8 cellular contexts compared by ENCODE assay signal in genomic region chr2:11744631-11745394, GRCh38. TPM values are rescaled to one million over a fixed set of nuclear protein-coding genes. Genes with fewer than 3 reads are reported as not detected.
A peak's percentile ranks its signal among the peaks of the same experiment; 100 is the strongest.
DNase-seq lines count a peak whose midpoint lies in the region; ATAC-seq lines count a peak whose summit lies in the region.

No MANE protein-coding gene starts in this region.

- no peak for ATAC-seq in stimulated activated naive B cell treated with anti-CD40 and anti-IgM and Interleukin-4, amounts not matched to agents 10 μg/mL and 1 μg/mL and 100 μg/mL, for 72 hours (replicated peaks)
- ATAC-seq in GM18861 (IDR thresholded peaks at IDR 0.05; ENCODE audit: unreplicated experiment), result no peak

- H3K4me3 Mint-ChIP-seq in activated naive CD4-positive, alpha-beta T cell treated with anti-CD3 and anti-CD28 coated beads, Interleukin-2, amount 50 U/mL, for 24 hours, result peak overlapping the region; percentile 17
- peak overlapping the region; percentile 15 to 94 (median 74) for H3K4me3 Mint-ChIP-seq in immature natural killer cell
- peak overlapping the region; percentile 49 to 69 for H3K4me3 Mint-ChIP-seq in stimulated activated naive B cell treated with anti-CD40 and anti-IgM and Interleukin-4, amounts not matched to agents 10 μg/mL and 1 μg/mL and 100 μg/mL, for 72 hours

- H3K36me3 Mint-ChIP-seq in activated naive CD4-positive, alpha-beta T cell treated with anti-CD3 and anti-CD28 coated beads, Interleukin-2, amount 50 U/mL, for 24 hours, result no peaks in the 10 kb centered on the region
- no peaks in the 10 kb centered on the region for H3K36me3 Mint-ChIP-seq in immature natural killer cell
- H3K36me3 Mint-ChIP-seq in stimulated activated naive B cell treated with anti-CD40 and anti-IgM and Interleukin-4, amounts not matched to agents 10 μg/mL and 1 μg/mL and 100 μg/mL, for 72 hours, result peaks cover 6 to 10% of the 10 kb centered on the region in 2 donors

- no peak for DNase-seq in activated naive CD4-positive, alpha-beta T cell treated with Interleukin-2 at 50 U/mL for 16 hours
- DNase-seq in NCI-H226 (peak; percentile 32), amniotic epithelial cell (ENCODE audit: low read depth) (peak; percentile 37), immature natural killer cell (peak in 1 of 3 donors; percentile 14), occipital lobe (lab: John Stamatoyannopoulos, UW) (no peak)
- DNase-seq in stimulated activated naive B cell treated with anti-CD40 and anti-IgM and Interleukin-4, amounts not matched to agents 10 μg/mL and 1 μg/mL and 100 μg/mL, for 72 hours, result no peak

- no peaks in the 10 kb centered on the region for H3K9me3 Mint-ChIP-seq in activated naive CD4-positive, alpha-beta T cell treated with anti-CD3 and anti-CD28 coated beads, Interleukin-2, amount 50 U/mL, for 24 hours
- H3K9me3 Mint-ChIP-seq in immature natural killer cell, result no peaks in the 10 kb centered on the region
- H3K9me3 Mint-ChIP-seq in stimulated activated naive B cell treated with anti-CD40 and anti-IgM and Interleukin-4, amounts not matched to agents 10 μg/mL and 1 μg/mL and 100 μg/mL, for 72 hours, result no peaks in the 10 kb centered on the region

- H3K27ac Mint-ChIP-seq in activated naive CD4-positive, alpha-beta T cell treated with anti-CD3 and anti-CD28 coated beads, Interleukin-2, amount 50 U/mL, for 24 hours, result peak overlapping the region; percentile 35
- peak overlapping the region; percentile 28 to 98 (median 78) for H3K27ac Mint-ChIP-seq in immature natural killer cell
- peak overlapping the region; percentile 1 for H3K27ac Mint-ChIP-seq in stimulated activated naive B cell treated with anti-CD40 and anti-IgM and Interleukin-4, amounts not matched to agents 10 μg/mL and 1 μg/mL and 100 μg/mL, for 72 hours

- peaks cover 52% of the 10 kb centered on the region for H3K4me1 Mint-ChIP-seq in activated naive CD4-positive, alpha-beta T cell treated with anti-CD3 and anti-CD28 coated beads, Interleukin-2, amount 50 U/mL, for 24 hours
- peaks cover 58% of the 10 kb centered on the region in 2 donors for H3K4me1 Mint-ChIP-seq in immature natural killer cell
- peaks cover 57 to 72% of the 10 kb centered on the region in 2 donors for H3K4me1 Mint-ChIP-seq in stimulated activated naive B cell treated with anti-CD40 and anti-IgM and Interleukin-4, amounts not matched to agents 10 μg/mL and 1 μg/mL and 100 μg/mL, for 72 hours

- no peaks in the 10 kb centered on the region for H3K27me3 Mint-ChIP-seq in activated naive CD4-positive, alpha-beta T cell treated with anti-CD3 and anti-CD28 coated beads, Interleukin-2, amount 50 U/mL, for 24 hours
- peaks cover 0 to 6% (median 1%) of the 10 kb centered on the region in 3 donors for H3K27me3 Mint-ChIP-seq in immature natural killer cell (ENCODE audit: low read depth in 3 of 3)
- peaks cover 0 to 3% of the 10 kb centered on the region in 2 donors for H3K27me3 Mint-ChIP-seq in stimulated activated naive B cell treated with anti-CD40 and anti-IgM and Interleukin-4, amounts not matched to agents 10 μg/mL and 1 μg/mL and 100 μg/mL, for 72 hours

RNA-seq across cellular contexts. Expression of gene LPIN1, which starts 1.6 kb away (rescaled TPM):
- 10 to 100 TPM; 14.1 to 34.0 (median 16.3) TPM for polyA plus RNA-seq in immature natural killer cell
- 26.7 TPM for total RNA-seq in occipital lobe

Comparison
In these comparisons a context has a peak if more than half of its experiments do, and no peak if none do; other contexts are left out.
1. H3K27ac Mint-ChIP-seq: peak in every context shown above with its lines; median percentile 78 in immature natural killer cell; 35 in activated naive CD4-positive, alpha-beta T cell treated with anti-CD3 and anti-CD28 coated beads, Interleukin-2, amount 50 U/mL, for 24 hours; 1 in stimulated activated naive B cell treated with anti-CD40 and anti-IgM and Interleukin-4, amounts not matched to agents 10 μg/mL and 1 μg/mL and 100 μg/mL, for 72 hours.
2. H3K4me3 Mint-ChIP-seq: peak in every context shown above with its lines; median percentile 74 in immature natural killer cell; 59 in stimulated activated naive B cell treated with anti-CD40 and anti-IgM and Interleukin-4, amounts not matched to agents 10 μg/mL and 1 μg/mL and 100 μg/mL, for 72 hours; 17 in activated naive CD4-positive, alpha-beta T cell treated with anti-CD3 and anti-CD28 coated beads, Interleukin-2, amount 50 U/mL, for 24 hours.
3. DNase-seq: peak in NCI-H226 (single experiment) and amniotic epithelial cell (single experiment); none in activated naive CD4-positive, alpha-beta T cell treated with Interleukin-2 at 50 U/mL for 16 hours (single experiment), stimulated activated naive B cell treated with anti-CD40 and anti-IgM and Interleukin-4, amounts not matched to agents 10 μg/mL and 1 μg/mL and 100 μg/mL, for 72 hours (single experiment) and occipital lobe (single experiment).